15 cellular contexts compared by ENCODE assay signal in the genomic region with DNA sequence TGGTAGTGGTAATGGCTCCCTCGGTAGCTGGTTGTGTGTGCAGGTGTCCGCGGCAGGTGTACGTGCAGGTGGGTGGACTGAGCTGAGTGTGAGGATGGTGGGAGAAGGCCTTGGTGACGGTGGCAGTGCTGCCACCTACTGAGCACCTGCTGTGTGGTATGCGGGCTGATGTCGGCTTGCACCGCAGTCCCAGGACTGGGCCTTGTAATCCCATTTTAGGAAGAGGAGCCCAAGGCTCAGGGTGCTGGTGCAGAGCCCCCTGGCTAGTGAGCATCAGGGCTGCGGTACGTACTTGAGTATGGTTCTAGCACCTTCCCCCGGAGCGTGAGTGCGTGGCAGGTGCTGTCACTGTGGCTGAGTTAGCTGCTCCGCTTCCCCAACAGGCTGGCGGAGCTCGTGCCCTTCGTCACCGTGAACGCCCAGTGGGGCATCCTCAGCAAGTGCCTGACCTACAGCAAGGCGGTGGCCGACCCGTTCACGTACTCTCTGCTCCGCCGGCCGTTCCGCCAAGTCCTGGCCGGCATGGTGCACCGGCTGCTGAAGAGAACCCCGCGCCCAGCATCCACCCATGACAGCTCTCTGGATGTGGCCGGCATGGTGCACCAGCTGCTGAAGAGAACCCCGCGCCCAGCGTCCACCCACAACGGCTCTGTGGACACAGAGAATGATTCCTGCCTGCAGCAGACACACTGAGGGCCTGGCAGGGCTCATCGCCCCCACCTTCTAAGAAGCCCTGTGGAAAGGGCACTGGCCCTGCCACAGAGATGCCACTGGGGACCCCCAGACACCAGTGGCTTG. TPM values are rescaled to one million over a fixed set of nuclear protein-coding genes. Genes with fewer than 3 reads are reported as not detected.
DNase-seq lines count a peak whose midpoint lies in the region; ATAC-seq and TF ChIP-seq lines count a peak whose summit lies in the region.
"Had no signal": no experiment of that assay in that cellular context is flagged by ENCODE, and none has a peak within 500 bp of the region (broad histone marks: within the 10 kb centered on the region; RNA-seq: fewer than 3 reads in every experiment).

No MANE protein-coding gene starts in this region.

- H3K36me3 Mint-ChIP-seq in T-helper 17 cell (ENCODE audit: low read depth), result no peaks in the 10 kb centered on the region
- H3K36me3 Mint-ChIP-seq: CD4-positive, CD25-positive, alpha-beta regulatory T cell; mesothelial cell of epicardium had no signal

- peak; percentile 42; the same call in 1 of the 3 replicates for ATAC-seq in RWPE2 (ENCODE audit: low read depth)
- no peak for ATAC-seq in T-helper 17 cell
- ATAC-seq: stimulated activated naive CD8-positive, alpha-beta T cell treated with anti-CD3 and anti-CD28 coated beads, Interleukin-15, amount 100 ng/mL, for 72 hours had no signal

- H3K4me3 Mint-ChIP-seq in T-helper 17 cell, result no peak overlapping the region
- H3K4me3 Mint-ChIP-seq: CD4-positive, CD25-positive, alpha-beta regulatory T cell; mesothelial cell of epicardium; stimulated activated naive CD8-positive, alpha-beta T cell treated with anti-CD3 and anti-CD28 coated beads, Interleukin-15, amount 100 ng/mL, for 72 hours had no signal

- no peak overlapping the region for H3K27ac Mint-ChIP-seq in T-helper 17 cell
- H3K27ac Mint-ChIP-seq: CD4-positive, CD25-positive, alpha-beta regulatory T cell; mesothelial cell of epicardium had no signal

- H3K4me3 ChIP-seq in H7 (ENCODE audit: insufficient read depth, low read depth, low read length), result no peak overlapping the region
- no peak overlapping the region for H3K4me3 ChIP-seq in RWPE2 (ENCODE audit: severe bottlenecking)
- H3K4me3 ChIP-seq: esophagus muscularis mucosa had no signal

- no peaks in the 10 kb centered on the region for H3K4me1 ChIP-seq in RWPE2 (ENCODE audit: insufficient read depth, poor library complexity, severe bottlenecking)
- H3K4me1 ChIP-seq: esophagus muscularis mucosa had no signal

- peaks cover 66% of the 10 kb centered on the region for H3K27me3 Mint-ChIP-seq in T-helper 17 cell

- H3K27ac ChIP-seq in C4-2B (no peak overlapping the region), RWPE2 (ENCODE audit: poor library complexity, severe bottlenecking) (no peak overlapping the region)
- H3K27ac ChIP-seq: esophagus muscularis mucosa had no signal

- TF ChIP-seq CTCF in C4-2B (conservative IDR thresholded peaks at IDR 0.05) (peak; percentile 40), RWPE2 (IDR thresholded peaks at IDR 0.05; ENCODE audit: poor library complexity, severe bottlenecking) (peak; percentile 43)

- H3K27me3 ChIP-seq in H7 (ENCODE audit: control insufficient read depth, insufficient read depth, low read length), result peaks cover under 1% of the 10 kb centered on the region; the same call in 1 of the 2 replicates
- peaks cover 5% of the 10 kb centered on the region for H3K27me3 ChIP-seq in RWPE2 (ENCODE audit: insufficient read depth, poor library complexity, severe bottlenecking)

- DNase-seq in H7, result peak; percentile 63
- DNase-seq in RWPE2 (ENCODE audit: low spot score), result peak; percentile 65
- peak; percentile 67 for DNase-seq in mesenteric fat pad (ENCODE audit: low spot score)
- DNase-seq in occipital lobe (lab: John Stamatoyannopoulos, UW), result no peak
- no peak for DNase-seq in NCI-H1105 (lab: John Stamatoyannopoulos, UW)
- no peak for DNase-seq in hepatic stellate cell (ENCODE audit: low spot score)
- no peak for DNase-seq in T-helper 17 cell
- DNase-seq: activated CD8-positive, alpha-beta memory T cell treated with anti-CD3 and anti-CD28 coated beads for 24 hours; activated naive CD4-positive, alpha-beta T cell treated with anti-CD3 and anti-CD28 coated beads, Interleukin-2, amount 50 U/mL, for 16 hours; CD4-positive, CD25-positive, alpha-beta regulatory T cell; stimulated activated naive CD8-positive, alpha-beta T cell treated with anti-CD3 and anti-CD28 coated beads, Interleukin-15, amount 100 ng/mL, for 72 hours; T-helper 2 cell had no signal

- no peaks in the 10 kb centered on the region for H3K36me3 ChIP-seq in H7 (replicated peaks; ENCODE audit: control insufficient read depth, insufficient read depth, low read length)
- no peaks in the 10 kb centered on the region for H3K36me3 ChIP-seq in RWPE2 (ENCODE audit: low read depth)
- H3K36me3 ChIP-seq: esophagus muscularis mucosa had no signal

- no peaks in the 10 kb centered on the region for H3K4me1 Mint-ChIP-seq in T-helper 17 cell
- H3K4me1 Mint-ChIP-seq: CD4-positive, CD25-positive, alpha-beta regulatory T cell; stimulated activated naive CD8-positive, alpha-beta T cell treated with anti-CD3 and anti-CD28 coated beads, Interleukin-15, amount 100 ng/mL, for 72 hours had no signal

- no peaks in the 10 kb centered on the region for H3K9me3 ChIP-seq in RWPE2 (ENCODE audit: severe bottlenecking)
- H3K9me3 ChIP-seq in T-helper 17 cell (ENCODE audit: control insufficient read depth, low read length, poor library complexity, severe bottlenecking), result no peaks in the 10 kb centered on the region
- H3K9me3 ChIP-seq: esophagus muscularis mucosa had no signal

RNA-seq across cellular contexts. Expression of a gene that starts 5.7 kb away (rescaled TPM):
- total RNA-seq in H7 (2014; rRNA removed; shearing (Covaris generic)), result 25.3 and 29.7 TPM in 2 replicates
- total RNA-seq in mesenteric fat pad (9.7 TPM), occipital lobe (3.9 TPM), T-helper 17 cell (not detected)
- total RNA-seq: CD4-positive, CD25-positive, alpha-beta regulatory T cell had no signal

RNA-seq across cellular contexts. Expression of a gene that starts 6.7 kb away (rescaled TPM):
- 1.5 and 1.7 TPM in 2 replicates for total RNA-seq in H7 (2014; rRNA removed; shearing (Covaris generic))
- total RNA-seq in mesenteric fat pad (not detected), occipital lobe (not detected), T-helper 17 cell (not detected)
- total RNA-seq: CD4-positive, CD25-positive, alpha-beta regulatory T cell; esophagus muscularis mucosa had no signal

Comparison
In these comparisons a context has a peak if more than half of its experiments do, and no peak if none do; other contexts are left out.
1. DNase-seq: peak in H7 (single experiment), RWPE2 (single experiment) and mesenteric fat pad (single experiment); none in occipital lobe (single experiment), NCI-H1105 (single experiment), hepatic stellate cell (single experiment) and T-helper 17 cell (0 of 3).